15 cellular contexts compared by ENCODE assay signal in genomic region chr16:86824751-86825310, GRCh38.
DNase-seq lines count a peak whose midpoint lies in the region; ATAC-seq, FAIRE-seq and TF ChIP-seq lines count a peak whose summit lies in the region.
"Had no signal": no experiment of that assay in that cellular context is flagged by ENCODE, and none has a peak within 500 bp of the region (broad histone marks: within the 10 kb centered on the region; RNA-seq: fewer than 3 reads in every experiment).

No MANE protein-coding gene starts in this region.

- H3K27ac ChIP-seq in Panc1 (ENCODE audit: low read length) (peak overlapping the region; percentile 72), H1 (ENCODE audit: low read depth, low read length) (no peak overlapping the region), neural progenitor cell (no peak overlapping the region)
- H3K27ac ChIP-seq: dorsolateral prefrontal cortex, foreskin keratinocyte, transverse colon had no signal

- in situ Hi-C loops in Panc1 (cut with HindIII; ENCODE audit: low pct_unique_long_range_greater_than_20kb, low sequenced_read_pairs) = no loop called here

- H3K79me2 ChIP-seq in H1 (ENCODE audit: control insufficient read depth in 1 of 2, insufficient read depth in 2 of 2, low read length in 2 of 2) (no peaks in the 10 kb centered on the region), neural progenitor cell (ENCODE audit: low read depth) (no peaks in the 10 kb centered on the region)

- TF ChIP-seq CTCF in Panc1 (IDR thresholded peaks at IDR 0.05) (no peak), H1 (IDR thresholded peaks at IDR 0.05; ENCODE audit: control extremely low read depth in 1 of 3, insufficient read depth in 1 of 3, low read depth in 1 of 3, low read length in 3 of 3) (no peak), neural progenitor cell (IDR thresholded peaks at IDR 0.05) (no peak)

- H3K56ac ChIP-seq in H1 (replicated peaks; ENCODE audit: insufficient read length, low read depth, low read length) = no peak overlapping the region

- ATAC-seq in Panc1 (peak; percentile 29), GM18907 (IDR thresholded peaks at IDR 0.05; ENCODE audit: unreplicated experiment) (no peak)
- ATAC-seq: activated CD4-positive, CD25-positive, alpha-beta regulatory T cell treated with anti-CD3 and anti-CD28 coated beads, Interleukin-2, amount 50 U/mL, for 24 hours; activated naive CD8-positive, alpha-beta T cell treated with anti-CD3 and anti-CD28 coated beads, Interleukin-2, amount 50 U/mL, for 24 hours; foreskin keratinocyte had no signal

- peak overlapping the region; percentile 43 for H3K27ac Mint-ChIP-seq in neural progenitor cell
- no peak overlapping the region for H3K27ac Mint-ChIP-seq in T-helper 2 cell treated with Interferon-gamma antibody and Interleukin-4, amounts not matched to agents 5 μg/mL and 100 μg/mL, for 36 hours
- H3K27ac Mint-ChIP-seq: activated naive CD8-positive, alpha-beta T cell treated with anti-CD3 and anti-CD28 coated beads, Interleukin-2, amount 50 U/mL, for 24 hours had no signal

- DNase-seq in ELF-1 (ENCODE audit: low read depth, low spot score) (peak; percentile 81), Panc1 (ENCODE audit: low read depth, low spot score) (no peak), H1 (ENCODE audit: low read depth in 1 of 2, low spot score in 2 of 2) (no peak), neural progenitor cell (ENCODE audit: low spot score) (no peak), ureter (ENCODE audit: low spot score) (no peak), NCI-H1105 (lab: John Stamatoyannopoulos, UW) (no peak)
- DNase-seq in T-helper 2 cell treated with Interferon-gamma antibody and Interleukin-4, amounts not matched to agents 5 μg/mL and 100 μg/mL, for 36 hours (ENCODE audit: low spot score) = no peak
- DNase-seq: activated naive CD8-positive, alpha-beta T cell treated with anti-CD3 and anti-CD28 coated beads, Interleukin-2, amount 50 U/mL, for 24 hours; stimulated activated CD4-positive, alpha-beta T cell treated with anti-CD3 and anti-CD28 coated beads, Interleukin-2, amount 100 ng/mL, for 24 hours; SW 1271; transverse colon had no signal

- no peak overlapping the region for H4K8ac ChIP-seq in H1 (ENCODE audit: extremely low read depth, insufficient read depth, low read length)

- no peak overlapping the region for H2BK20ac ChIP-seq in H1 (ENCODE audit: low read length)

- POLR2A ChIA-PET in Panc1 (lab: Charles Lee) (no interaction called here), H1 (lab: Charles Lee; ENCODE audit: partially characterized antibody) (no interaction called here)

- H2BK5ac ChIP-seq in H1 (ENCODE audit: low read depth, low read length) = no peak overlapping the region

- peak overlapping the region; percentile 53; the same call in 1 of the 2 replicates for H2AK5ac ChIP-seq in H1 (ENCODE audit: low read depth, low read length)

- intact Hi-C loops in Panc1 (cut with micrococcal nuclease; ENCODE audit: unreplicated experiment) = no loop called here

- H3K36me3 ChIP-seq in Panc1 (ENCODE audit: control insufficient read depth, insufficient read depth, low read length) = no peaks in the 10 kb centered on the region
- no peaks in the 10 kb centered on the region for H3K36me3 ChIP-seq in H1 (ENCODE audit: control insufficient read depth in 2 of 4, insufficient read depth in 4 of 4, low read length in 3 of 4)
- H3K36me3 ChIP-seq in neural progenitor cell = no peaks in the 10 kb centered on the region
- H3K36me3 ChIP-seq: transverse colon had no signal

- H3K4me2 ChIP-seq in H1 (ENCODE audit: insufficient read depth in 1 of 2, low read depth in 2 of 2, low read length in 2 of 2) = no peak overlapping the region
- H3K4me2 ChIP-seq in neural progenitor cell = no peak overlapping the region

- H3K9ac ChIP-seq in H1 (replicated peaks in 1 of 4; ENCODE audit: extremely low read depth in 1 of 4, low read depth in 3 of 4, low read length in 3 of 4) = no peak overlapping the region
- H3K9ac ChIP-seq in neural progenitor cell = no peak overlapping the region

- no peaks in the 10 kb centered on the region for H3K23me2 ChIP-seq in H1 (ENCODE audit: low read depth, low read length)

- no peak for TF ChIP-seq RAD21 in H1 (IDR thresholded peaks at IDR 0.05 in 1 of 2, conservative IDR thresholded peaks at IDR 0.05 in 1 of 2; ENCODE audit: low read depth in 2 of 2, low read length in 2 of 2)

- TF ChIP-seq EP300 in H1 (IDR thresholded peaks at IDR 0.05; ENCODE audit: borderline replicate concordance in 1 of 2, low read depth in 2 of 2, low read length in 2 of 2) = no peak

- H3K27me3 Mint-ChIP-seq in neural progenitor cell (ENCODE audit: insufficient read depth, low read depth) = peaks cover 19% of the 10 kb centered on the region
- peaks cover 34% of the 10 kb centered on the region for H3K27me3 Mint-ChIP-seq in T-helper 2 cell treated with Interferon-gamma antibody and Interleukin-4, amounts not matched to agents 5 μg/mL and 100 μg/mL, for 36 hours (ENCODE audit: low read depth)

- peak overlapping the region; percentile 78; the same call in 1 of the 2 replicates for H3K18ac ChIP-seq in H1 (ENCODE audit: extremely low read depth, low read length)

- CTCF ChIA-PET in Panc1 (lab: Charles Lee) = interaction anchor here (1.0 to 1.6 kb wide), 2 partner anchors 9 to 15 kb away, joined by 4 to 6 read pairs; no protein-coding TSS in a partner anchor
- CTCF ChIA-PET in H1 (lab: Charles Lee; ENCODE audit: partially characterized antibody) = interaction anchor here (0.9 to 1.7 kb wide), 3 partner anchors 9 to 49 kb away, joined by 3 to 8 read pairs (median 4); no protein-coding TSS in a partner anchor

- H3K27me3 ChIP-seq in Panc1 (ENCODE audit: control insufficient read depth, insufficient read depth, low read length) = no peaks in the 10 kb centered on the region
- H3K27me3 ChIP-seq in H1 (replicated peaks in 1 of 4; ENCODE audit: control insufficient read depth in 3 of 4, extremely low read depth in 1 of 4, insufficient read depth in 3 of 4, low read length in 3 of 4) = peaks cover 0 to 7% (median 1%) of the 10 kb centered on the region in 4 experiments; a peak in 1 of 7 replicates
- H3K27me3 ChIP-seq in neural progenitor cell = peaks cover 26% of the 10 kb centered on the region

- H3K23ac ChIP-seq in H1 (ENCODE audit: insufficient read length) = no peak overlapping the region

- H3K79me1 ChIP-seq in H1 (ENCODE audit: low read depth, low read length) = no peaks in the 10 kb centered on the region

- peak overlapping the region; percentile 80; the same call in 1 of the 2 replicates for H2BK12ac ChIP-seq in H1 (ENCODE audit: low read depth, low read length)

- H4K20me1 ChIP-seq in H1 (replicated peaks in 1 of 2; ENCODE audit: control insufficient read depth in 1 of 2, insufficient read depth in 2 of 2, low read length in 2 of 2) = no peaks in the 10 kb centered on the region
- no peaks in the 10 kb centered on the region for H4K20me1 ChIP-seq in neural progenitor cell (ENCODE audit: low read depth)

- H3K4me3 ChIP-seq in Panc1 (ENCODE audit: low read depth in 2 of 2, low read length in 2 of 2) = peak overlapping the region in 1 of 2 experiments; percentile 47; a peak in 2 of 4 replicates
- no peak overlapping the region for H3K4me3 ChIP-seq in H1 (ENCODE audit: extremely low read depth in 1 of 4, insufficient read depth in 2 of 4, low read depth in 3 of 4, low read length in 4 of 4)
- H3K4me3 ChIP-seq in neural progenitor cell = no peak overlapping the region
- H3K4me3 ChIP-seq: dorsolateral prefrontal cortex, transverse colon had no signal

- H2AFZ ChIP-seq in H1 (ENCODE audit: low read length) (no peak overlapping the region), neural progenitor cell (replicated peaks) (no peak overlapping the region)

- BruUV-seq in Panc1 (replicated peaks; lab: Mats Ljungman, UMichigan) = no TSS peak

- no peak overlapping the region for H3K4ac ChIP-seq in H1 (replicated peaks; ENCODE audit: insufficient read length, low read depth, low read length)

- H2BK120ac ChIP-seq in H1 (replicated peaks; ENCODE audit: low read depth, low read length) = no peak overlapping the region

- peaks cover 22% of the 10 kb centered on the region for H3K4me1 Mint-ChIP-seq in neural progenitor cell
- H3K4me1 Mint-ChIP-seq in T-helper 2 cell treated with Interferon-gamma antibody and Interleukin-4, amounts not matched to agents 5 μg/mL and 100 μg/mL, for 36 hours (ENCODE audit: low read depth) = no peaks in the 10 kb centered on the region
- H3K4me1 Mint-ChIP-seq: activated naive CD8-positive, alpha-beta T cell treated with anti-CD3 and anti-CD28 coated beads, Interleukin-2, amount 50 U/mL, for 24 hours had no signal

- H4K91ac ChIP-seq in H1 (replicated peaks; ENCODE audit: insufficient read length, low read length) = no peak overlapping the region

- no peak for FAIRE-seq in H1 (lab: Jason Lieb, UNC)

- H3K9me3 Mint-ChIP-seq in neural progenitor cell = peaks cover 3% of the 10 kb centered on the region
- H3K9me3 Mint-ChIP-seq in T-helper 2 cell treated with Interferon-gamma antibody and Interleukin-4, amounts not matched to agents 5 μg/mL and 100 μg/mL, for 36 hours = no peaks in the 10 kb centered on the region
- H3K9me3 Mint-ChIP-seq: activated naive CD8-positive, alpha-beta T cell treated with anti-CD3 and anti-CD28 coated beads, Interleukin-2, amount 50 U/mL, for 24 hours had no signal

- no peak overlapping the region for H4K5ac ChIP-seq in H1 (ENCODE audit: insufficient read length, low read depth, low read length)

- peaks cover 30% of the 10 kb centered on the region for H3K4me1 ChIP-seq in Panc1 (ENCODE audit: control insufficient read depth, insufficient read depth, low read length)
- H3K4me1 ChIP-seq in H1 (replicated peaks in 1 of 4; ENCODE audit: control insufficient read depth in 3 of 4, insufficient read depth in 4 of 4, low read length in 3 of 4) = peaks cover 3 to 20% (median 9%) of the 10 kb centered on the region in 4 experiments
- peaks cover 15% of the 10 kb centered on the region for H3K4me1 ChIP-seq in neural progenitor cell
- H3K4me1 ChIP-seq: foreskin keratinocyte, transverse colon had no signal

- no peak overlapping the region for H3K14ac ChIP-seq in H1 (ENCODE audit: insufficient read length)

- 87% methylated on average over 14 of the region's 18 CpGs; no CpG with 5 or more reads in 1 of the 2 experiments for WGBS in H1 (ENCODE audit: extremely low coverage in 1 of 2, insufficient coverage in 1 of 2, insufficient read length in 1 of 2, insufficient replicate concordance in 2 of 2, low coverage in 1 of 2, low lambda C conversion rate in 2 of 2, missing lambda C conversion rate in 1 of 2), 2 experiments

- no peak for TF ChIP-seq POLR2A in H1 (IDR thresholded peaks at IDR 0.05; ENCODE audit: control extremely low read depth in 1 of 2, low read depth in 2 of 2, low read length in 2 of 2)

- H3K9me3 ChIP-seq in Panc1 (ENCODE audit: control insufficient read depth, insufficient read depth, low read depth, low read length) (no peaks in the 10 kb centered on the region; the same call in 1 of the 2 replicates), H1 (ENCODE audit: insufficient read depth in 2 of 2, low read depth in 1 of 2, low read length in 1 of 2) (no peaks in the 10 kb centered on the region), neural progenitor cell (ENCODE audit: low read depth) (no peaks in the 10 kb centered on the region)
- H3K9me3 ChIP-seq: transverse colon had no signal

- H3K4me3 Mint-ChIP-seq in neural progenitor cell = no peak overlapping the region
- H3K4me3 Mint-ChIP-seq in T-helper 2 cell treated with Interferon-gamma antibody and Interleukin-4, amounts not matched to agents 5 μg/mL and 100 μg/mL, for 36 hours = no peak overlapping the region
- H3K4me3 Mint-ChIP-seq: activated naive CD8-positive, alpha-beta T cell treated with anti-CD3 and anti-CD28 coated beads, Interleukin-2, amount 50 U/mL, for 24 hours had no signal

- H2BK15ac ChIP-seq in H1 (ENCODE audit: low read length) = peak overlapping the region; percentile 88; the same call in 1 of the 2 replicates

- H3F3A ChIP-seq in neural progenitor cell (ENCODE audit: low read depth) = no peaks in the 10 kb centered on the region

- H3K36me3 Mint-ChIP-seq in neural progenitor cell = no peaks in the 10 kb centered on the region
- H3K36me3 Mint-ChIP-seq in T-helper 2 cell treated with Interferon-gamma antibody and Interleukin-4, amounts not matched to agents 5 μg/mL and 100 μg/mL, for 36 hours (ENCODE audit: low read depth) = no peaks in the 10 kb centered on the region
